ENCODE assay signal across 8 cellular contexts in the genomic region with DNA sequence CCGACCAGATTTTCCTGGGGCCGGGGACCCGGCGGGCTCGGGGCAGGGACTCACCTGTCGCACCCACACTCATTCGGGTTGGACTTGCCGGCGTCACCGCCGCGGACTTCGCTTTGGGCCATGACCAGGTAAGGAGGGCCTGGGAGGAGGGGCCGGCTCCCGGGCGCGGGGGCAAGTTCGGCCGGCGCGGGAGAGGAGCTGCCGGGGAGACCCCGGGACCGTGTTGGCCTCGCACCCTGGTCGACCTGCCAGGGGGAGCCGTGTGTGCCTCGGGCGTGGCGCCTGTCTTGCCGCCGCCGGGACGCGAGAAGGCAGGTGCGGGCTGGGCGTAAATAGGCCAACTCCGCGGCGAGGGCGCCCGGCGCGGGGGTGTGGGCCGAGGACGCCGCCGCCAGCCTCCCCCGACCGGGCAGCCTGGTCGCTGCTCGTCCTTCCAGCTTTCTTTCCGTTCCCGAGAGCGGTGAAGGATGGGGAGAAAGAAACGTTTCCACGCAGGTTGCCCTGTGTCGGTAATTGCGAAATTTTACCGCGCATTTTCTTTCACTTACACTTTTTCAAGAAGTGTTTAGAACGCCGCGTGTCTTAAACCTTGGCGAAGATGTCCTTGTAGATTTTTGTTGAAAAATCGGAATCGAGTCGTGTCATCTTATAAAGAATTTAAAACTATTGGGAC. TPM values are rescaled to one million over a fixed set of nuclear protein-coding genes. Genes with fewer than 3 reads are reported as not detected.
A peak's percentile ranks its signal among the peaks of the same experiment; 100 is the strongest.
DNase-seq lines count a peak whose midpoint lies in the region; ATAC-seq and TF ChIP-seq lines count a peak whose summit lies in the region.

No MANE protein-coding gene starts in this region.

- DNase-seq in DMS79 (lab: John Stamatoyannopoulos, UW): peak; percentile 1
- DNase-seq in DMS79 treated with DMSO at 0.1 percent for 48 hours (lab: John Stamatoyannopoulos, UW): no peak
- DNase-seq in KBM-7: peak; percentile 31
- DNase-seq in activated T-cell treated with anti-CD3 and anti-CD28 coated beads, Interleukin-2, amount 50 U/mL, for 1 hour: peak; percentile 66
- DNase-seq in esophagus muscularis mucosa (ENCODE audit: extremely low spot score): no peak
- peak in 9 of 10 donors; percentile 15 to 75 (median 43) for DNase-seq in naive thymus-derived CD8-positive, alpha-beta T cell

- WGBS in esophagus muscularis mucosa: under 1% methylated on average over 32 of the region's 68 CpGs
- under 1% methylated on average over 68 of the region's 68 CpGs for WGBS in urinary bladder

- peak overlapping the region; percentile 74 to 98 (median 97) for H3K4me3 Mint-ChIP-seq in naive thymus-derived CD8-positive, alpha-beta T cell

- H3K36me3 ChIP-seq in esophagus muscularis mucosa (peaks cover 0 to 21% (median 7%) of the 10 kb centered on the region in 4 donors), urinary bladder (ENCODE audit: insufficient read depth) (no peaks in the 10 kb centered on the region)

- H3K9me3 Mint-ChIP-seq in naive thymus-derived CD8-positive, alpha-beta T cell: peaks cover 0 to 9% (median 0%) of the 10 kb centered on the region in 9 donors

- no peaks in the 10 kb centered on the region for H3K27me3 Mint-ChIP-seq in naive thymus-derived CD8-positive, alpha-beta T cell

- H3K4me3 ChIP-seq in esophagus muscularis mucosa (peak overlapping the region; percentile 79 to 97 (median 88)), urinary bladder (ENCODE audit: low read depth, low read length) (peak overlapping the region; percentile 92)

- in situ Hi-C loops in KBM-7 (cut with MboI; ENCODE audit: low pct_unique_long_range_greater_than_20kb, low sequenced_read_pairs): no loop called here

- TF ChIP-seq EP300 in esophagus muscularis mucosa (IDR thresholded peaks at IDR 0.05): no peak

- H3K9me3 ChIP-seq in esophagus muscularis mucosa: no peaks in the 10 kb centered on the region

- H3K27ac ChIP-seq in esophagus muscularis mucosa (replicated peaks in 1 of 4) (peak overlapping the region; percentile 92 to 99 (median 98)), urinary bladder (ENCODE audit: low read depth) (peak overlapping the region; percentile 95)

- peak overlapping the region; percentile 62 to 100 (median 99) for H3K27ac Mint-ChIP-seq in naive thymus-derived CD8-positive, alpha-beta T cell

- POLR2A ChIA-PET in naive thymus-derived CD8-positive, alpha-beta T cell (lab: Charles Lee): interaction anchor here (0.5 to 1.9 kb wide), 3 partner anchors 10 to 166 kb away, joined by 3 to 7 read pairs (median 3); no protein-coding TSS in a partner anchor

- H3K36me3 Mint-ChIP-seq in naive thymus-derived CD8-positive, alpha-beta T cell: peaks cover 0 to 20% (median 0%) of the 10 kb centered on the region in 3 donors

- no peaks in the 10 kb centered on the region for H3K27me3 ChIP-seq in esophagus muscularis mucosa

- TF ChIP-seq CTCF in esophagus muscularis mucosa (IDR thresholded peaks at IDR 0.05): no peak

- intact Hi-C loops in esophagus muscularis mucosa (cut with DNase I): loop anchor here (5.0 to 10.0 kb wide), 3 partner anchors 247 to 713 kb away; partner anchors contain the start of genes ATG4C, DOCK7 and TM2D1

- peaks cover 17 to 58% (median 38%) of the 10 kb centered on the region in 4 donors for H3K4me1 Mint-ChIP-seq in naive thymus-derived CD8-positive, alpha-beta T cell

- peak in 1 of 2 donors; percentile 2 for ATAC-seq in naive thymus-derived CD8-positive, alpha-beta T cell
- no peak for ATAC-seq in HG02973 (IDR thresholded peaks at IDR 0.05; ENCODE audit: unreplicated experiment)

- H3K4me1 ChIP-seq in esophagus muscularis mucosa (peaks cover 18 to 47% (median 42%) of the 10 kb centered on the region in 4 donors), urinary bladder (ENCODE audit: insufficient read depth) (no peaks in the 10 kb centered on the region)

- TF ChIP-seq POLR2A in esophagus muscularis mucosa (IDR thresholded peaks at IDR 0.05; ENCODE audit: low read depth): no peak

RNA-seq across cellular contexts. Expression of gene USP1, which starts 0.6 kb away (rescaled TPM):
- total RNA-seq in esophagus muscularis mucosa: 10 to 100 TPM; 21.0 to 32.4 (median 27.6) TPM
- total RNA-seq in naive thymus-derived CD8-positive, alpha-beta T cell: 10 to 100 TPM; 37.5 to 39.1 TPM
- 10 to 100 TPM; 22.2 to 25.5 (median 24.6) TPM for polyA plus RNA-seq in naive thymus-derived CD8-positive, alpha-beta T cell
- 82.4 TPM for total RNA-seq in urinary bladder
- polyA plus RNA-seq in urinary bladder: 19.6 TPM

Comparison
In these comparisons a context has a peak if more than half of its experiments do, and no peak if none do; other contexts are left out.
1. DNase-seq: peak in DMS79 (single experiment), KBM-7 (single experiment), activated T-cell treated with anti-CD3 and anti-CD28 coated beads, Interleukin-2, amount 50 U/mL, for 1 hour (single experiment) and naive thymus-derived CD8-positive, alpha-beta T cell (9 of 10); none in DMS79 treated with DMSO at 0.1 percent for 48 hours (single experiment) and esophagus muscularis mucosa (single experiment).